ENCODE assay signal across 17 cellular contexts in the genomic region with DNA sequence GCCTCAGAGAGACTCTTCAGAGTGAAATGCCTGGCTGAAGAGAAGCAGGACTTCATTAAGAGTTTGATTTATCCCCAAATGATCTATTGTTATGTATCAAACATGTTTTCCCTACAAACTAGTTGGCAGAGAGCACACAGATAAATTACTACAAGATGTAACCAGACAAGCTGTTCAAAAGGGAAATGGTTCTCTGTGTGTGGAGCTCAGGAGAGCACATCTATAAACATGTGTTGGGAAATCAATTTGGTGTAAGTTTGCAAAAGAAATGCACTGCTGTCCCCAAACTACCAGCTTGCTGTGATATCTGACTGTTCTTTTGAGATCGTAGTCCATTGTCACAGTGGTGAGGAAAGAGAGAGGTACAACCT.
"Had no signal": no experiment of that assay in that cellular context is flagged by ENCODE, and none has a peak within 500 bp of the region (broad histone marks: within the 10 kb centered on the region; RNA-seq: fewer than 3 reads in every experiment).

No MANE protein-coding gene starts in this region.

- DNase-seq: activated B cell treated with CpG ODN at 0.5 μM for 24 hours; activated CD4-positive, alpha-beta T cell treated with anti-CD3 and anti-CD28 coated beads, Interleukin-2, amount 10 ng/mL, durations not matched to agents 7 days and 5 days; activated CD8-positive, alpha-beta memory T cell treated with anti-CD3 and anti-CD28 coated beads, Interleukin-2, amount 50 U/mL, for 48 hours; activated gamma-delta T cell; activated naive CD8-positive, alpha-beta T cell treated with anti-CD3 and anti-CD28 coated beads, Interleukin-2, amount 10 ng/mL, durations not matched to agents 7 days and 5 days; activated T-cell treated with anti-CD3 and anti-CD28 coated beads, Interleukin-2, amount 50 U/mL, for 72 hours; kidney glomerular epithelial cell; mesendoderm; right lobe of liver; SIG-M5; spleen; substantia nigra; T-helper 2 cell; upper lobe of left lung had no signal

- FAIRE-seq: TTC549 had no signal

- H3K4me3 ChIP-seq: prostate gland, right lobe of liver, spleen, upper lobe of left lung had no signal

- H3K36me3 ChIP-seq: prostate gland, right lobe of liver, spleen, upper lobe of left lung had no signal

- H3K27me3 ChIP-seq: right lobe of liver, upper lobe of left lung had no signal

- H3K9me3 ChIP-seq: prostate gland, right lobe of liver, spleen, upper lobe of left lung had no signal

- H3K4me1 ChIP-seq: prostate gland, right lobe of liver, spleen, upper lobe of left lung had no signal

- ATAC-seq: activated T-cell treated with anti-CD3 and anti-CD28 coated beads, Interleukin-2, amount 50 U/mL, for 72 hours; natural killer cell treated with Interleukin-12 subunit alpha and Interleukin-12 subunit beta and Interleukin-15 and Interleukin-18, amount 100 ng/mL, for 72 hours; right lobe of liver had no signal

- H3K27ac ChIP-seq: prostate gland, right lobe of liver, spleen, upper lobe of left lung had no signal
